Comparison of ENCODE assay signal across 25 cellular contexts in the genomic region with DNA sequence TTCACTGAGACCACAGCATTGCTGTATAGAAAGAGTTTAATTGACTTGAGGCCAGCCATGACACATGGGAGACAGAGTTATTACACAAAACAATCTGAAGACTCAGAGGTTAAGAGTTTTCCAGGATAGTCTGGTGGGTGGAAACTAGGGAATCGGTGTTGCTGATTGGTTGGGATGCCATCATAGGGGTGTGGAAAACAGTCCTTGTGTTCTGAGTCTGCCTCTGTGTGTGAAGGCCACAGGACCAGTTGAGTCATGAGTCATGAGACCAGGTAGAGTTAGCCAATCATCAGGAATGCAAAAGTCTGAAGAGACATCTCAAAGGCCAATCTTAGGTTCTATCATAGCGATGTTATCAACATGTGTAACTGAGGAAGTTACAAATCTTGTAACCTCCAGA. TPM values are rescaled to one million over a fixed set of nuclear protein-coding genes. Genes with fewer than 3 reads are reported as not detected.
A peak's percentile ranks its signal among the peaks of the same experiment; 100 is the strongest.
DNase-seq lines count a peak whose midpoint lies in the region; ATAC-seq, FAIRE-seq and TF ChIP-seq lines count a peak whose summit lies in the region.
"Had no signal": no experiment of that assay in that cellular context is flagged by ENCODE, and none has a peak within 500 bp of the region (broad histone marks: within the 10 kb centered on the region; RNA-seq: fewer than 3 reads in every experiment).

No MANE protein-coding gene starts in this region.

- no peak overlapping the region for H2AK5ac ChIP-seq in mesendoderm (ENCODE audit: low read length)

- no peaks in the 10 kb centered on the region for H3K36me3 ChIP-seq in mesendoderm (ENCODE audit: control insufficient read depth, insufficient read depth, low read length)
- H3K36me3 ChIP-seq: heart right ventricle, MG63, vagina had no signal

- ATAC-seq in HG02610 (IDR thresholded peaks at IDR 0.05; ENCODE audit: unreplicated experiment), result no peak
- ATAC-seq in HG03039 (IDR thresholded peaks at IDR 0.05; ENCODE audit: unreplicated experiment), result no peak
- ATAC-seq: GM12878, heart right ventricle, Right ventricle myocardium inferior, T-cell had no signal

- no peak for FAIRE-seq in RCC 7860 (lab: Jason Lieb, UNC)
- FAIRE-seq: G401.6, GM12878, islet of Langerhans had no signal

- H3K4ac ChIP-seq in mesendoderm (ENCODE audit: low read depth, low read length), result no peak overlapping the region

- no peak for TF ChIP-seq CTCF in epithelial cell of esophagus (IDR thresholded peaks at IDR 0.05; ENCODE audit: insufficient read depth, low read depth, low read length, missing control alignments)

- no peaks in the 10 kb centered on the region for H3K79me2 ChIP-seq in mesendoderm (ENCODE audit: control insufficient read depth, insufficient read depth, low read length)

- peak overlapping the region; percentile 14 for H2BK120ac ChIP-seq in mesendoderm (ENCODE audit: low read depth, low read length)

- DNase-seq in EL (peak; percentile 42), RCC 7860 (ENCODE audit: low spot score) (peak; percentile 11), epithelial cell of esophagus (ENCODE audit: low read depth) (peak; percentile 66), mesendoderm (peak; percentile 70), NCI-H345 treated with DMSO at 0.1 percent for 48 hours (lab: John Stamatoyannopoulos, UW; ENCODE audit: unreplicated experiment) (no peak), hypothalamus (lab: John Stamatoyannopoulos, UW) (no peak)
- DNase-seq: activated CD4-positive, alpha-beta T cell treated with anti-CD3 and anti-CD28 coated beads, Interleukin-2, amount 50 U/mL, for 4 hours; activated naive CD4-positive, alpha-beta T cell treated with Interleukin-2 at 50 U/mL for 16 hours; erythroblast; heart right ventricle; MG63; natural killer cell; NCI-H1930; NCI-H446; posterior cingulate gyrus; stimulated activated CD4-positive, alpha-beta T cell treated with anti-CD3 and anti-CD28 coated beads, Interleukin-4, amount 100 ng/mL, for 4 hours; T-cell had no signal

- no peak overlapping the region for H3K56ac ChIP-seq in mesendoderm (ENCODE audit: low read length)

- no peak overlapping the region for H2BK15ac ChIP-seq in mesendoderm (replicated peaks; ENCODE audit: low read depth)

- WGBS in mesendoderm (ENCODE audit: extremely low coverage, insufficient coverage, low lambda C conversion rate), result no CpG with 5 or more reads among the region's 2 CpGs

- no peak overlapping the region for H4K5ac ChIP-seq in mesendoderm (ENCODE audit: low read length)

- no peak overlapping the region for H3K23ac ChIP-seq in mesendoderm (ENCODE audit: low read length)

- no peak overlapping the region for H2BK5ac ChIP-seq in mesendoderm (ENCODE audit: low read length)

- H4K8ac ChIP-seq in mesendoderm (ENCODE audit: low read depth, low read length), result no peak overlapping the region

- H3K79me1 ChIP-seq in mesendoderm (ENCODE audit: low read length), result no peaks in the 10 kb centered on the region

- no peak overlapping the region for H3K4me2 ChIP-seq in mesendoderm (ENCODE audit: low read length)

- no peaks in the 10 kb centered on the region for H3K27me3 ChIP-seq in mesendoderm (ENCODE audit: insufficient read depth, low read length, poor library complexity)
- H3K27me3 ChIP-seq: heart right ventricle, MG63, vagina had no signal

- H3K4me3 ChIP-seq in epithelial cell of esophagus (ENCODE audit: low read length) (no peak overlapping the region), mesendoderm (ENCODE audit: low read length) (no peak overlapping the region)
- H3K4me3 ChIP-seq: GM12878, heart right ventricle, MG63, skin epidermis, vagina had no signal

- H3K27ac ChIP-seq in mesendoderm (ENCODE audit: low read depth, low read length), result no peak overlapping the region
- H3K27ac ChIP-seq: heart right ventricle, skin epidermis, vagina had no signal

- H3K4me1 ChIP-seq in mesendoderm (ENCODE audit: control insufficient read depth, low read depth, low read length), result peaks cover 2% of the 10 kb centered on the region
- H3K4me1 ChIP-seq: heart right ventricle, vagina had no signal

- no peak overlapping the region for H3K9ac ChIP-seq in mesendoderm (ENCODE audit: low read length)

- peak overlapping the region; percentile 60 for H3K18ac ChIP-seq in mesendoderm (ENCODE audit: low read length)

RNA-seq across cellular contexts. Expression of gene NEK7, which starts 49.8 kb away (rescaled TPM):
- polyA plus RNA-seq in mesendoderm (2013, experiment 1 of 2), result 8.6 TPM
- 8.4 TPM for polyA plus RNA-seq in mesendoderm (2013, experiment 2 of 2)

Comparison
In these comparisons a context has a peak if more than half of its experiments do, and no peak if none do; other contexts are left out.
1. DNase-seq: peak in EL (single experiment), RCC 7860 (single experiment), epithelial cell of esophagus (single experiment) and mesendoderm (single experiment); none in NCI-H345 treated with DMSO at 0.1 percent for 48 hours (single experiment) and hypothalamus (0 of 51).